In genomic region chr6:3159805-3160781, GRCh38 we compare ENCODE assay signal across 8 cellular contexts. TPM values are rescaled to one million over a fixed set of nuclear protein-coding genes. Genes with fewer than 3 reads are reported as not detected.
DNase-seq lines count a peak whose midpoint lies in the region; ATAC-seq, FAIRE-seq and TF ChIP-seq lines count a peak whose summit lies in the region.

No MANE protein-coding gene starts in this region.

- H3K9me3 ChIP-seq in HUES64 (ENCODE audit: insufficient read depth, low read depth, low read length), result no peaks in the 10 kb centered on the region
- H3K9me3 ChIP-seq in T-helper 17 cell (ENCODE audit: control insufficient read depth, low read length, poor library complexity, severe bottlenecking), result no peaks in the 10 kb centered on the region
- no peaks in the 10 kb centered on the region for H3K9me3 ChIP-seq in astrocyte (ENCODE audit: insufficient read depth, low read depth, low read length)
- no peaks in the 10 kb centered on the region for H3K9me3 ChIP-seq in naive thymus-derived CD4-positive, alpha-beta T cell (ENCODE audit: control insufficient read depth in 2 of 3, low read length in 3 of 3)

- FAIRE-seq in astrocyte (lab: Jason Lieb, UNC) (no peak), urothelium cell line (lab: Jason Lieb, UNC) (no peak)

- CTCF ChIA-PET in naive thymus-derived CD4-positive, alpha-beta T cell (lab: Charles Lee), result no interaction called here

- peak; percentile 48 to 66 (median 51) for DNase-seq in T-helper 17 cell
- DNase-seq in astrocyte (ENCODE audit: low read depth), result peak; percentile 78
- peak in 8 of 9 donors; percentile 13 to 82 (median 64) for DNase-seq in naive thymus-derived CD4-positive, alpha-beta T cell
- peak; percentile 29 for DNase-seq in urothelium cell line (ENCODE audit: low spot score)
- DNase-seq in GOT3 (lab: John Stamatoyannopoulos, UW), result no peak

- H3K9ac ChIP-seq in HUES64 (ENCODE audit: low read depth, low read length) (no peak overlapping the region; the same call in 1 of the 2 replicates), astrocyte (ENCODE audit: low read length) (peak overlapping the region; percentile 19)

- H2AFZ ChIP-seq in astrocyte (ENCODE audit: low read depth, low read length), result no peak overlapping the region

- H3K79me2 ChIP-seq in astrocyte (ENCODE audit: insufficient read depth, low read length), result peaks cover 19% of the 10 kb centered on the region

- H4K20me1 ChIP-seq in astrocyte (ENCODE audit: insufficient read depth, low read length), result peaks cover 18% of the 10 kb centered on the region

- TF ChIP-seq CTCF in astrocyte (IDR thresholded peaks at IDR 0.05; ENCODE audit: insufficient read depth, low read depth, low read length), result no peak

- H3K27me3 ChIP-seq in HUES64 (ENCODE audit: insufficient read depth, low read length) (no peaks in the 10 kb centered on the region), astrocyte (ENCODE audit: insufficient read depth, low read length) (no peaks in the 10 kb centered on the region)
- H3K27me3 ChIP-seq in naive thymus-derived CD4-positive, alpha-beta T cell (ENCODE audit: control insufficient read depth in 2 of 2, insufficient read depth in 2 of 2, low read length in 2 of 2), result no peaks in the 10 kb centered on the region

- intact Hi-C loops in naive thymus-derived CD4-positive, alpha-beta T cell (cut with micrococcal nuclease), result loop anchor here (2.0 to 5.0 kb wide), 4 partner anchors 67 to 1617 kb away; partner anchors contain the start of genes CDYL (in 1 of the 2) and TUBB2B (in 1 of the 2)

- peak overlapping the region; percentile 18; the same call in 1 of the 2 replicates for H3K4me3 ChIP-seq in HUES64 (ENCODE audit: low read length)
- no peak overlapping the region for H3K4me3 ChIP-seq in astrocyte (ENCODE audit: insufficient read depth, low read depth, low read length)
- H3K4me3 ChIP-seq in naive thymus-derived CD4-positive, alpha-beta T cell (ENCODE audit: low read length), result no peak overlapping the region

- H3K4me1 Mint-ChIP-seq in T-helper 17 cell (peaks cover 32% of the 10 kb centered on the region), astrocyte (ENCODE audit: low read depth, unreplicated experiment) (peaks cover 31% of the 10 kb centered on the region)
- peaks cover 4 to 46% (median 40%) of the 10 kb centered on the region in 7 donors for H3K4me1 Mint-ChIP-seq in naive thymus-derived CD4-positive, alpha-beta T cell

- H3K36me3 ChIP-seq in HUES64 (ENCODE audit: insufficient read depth, low read length) (peaks cover 7% of the 10 kb centered on the region), astrocyte (ENCODE audit: insufficient read depth, low read length) (peaks cover 7% of the 10 kb centered on the region)
- no peaks in the 10 kb centered on the region for H3K36me3 ChIP-seq in naive thymus-derived CD4-positive, alpha-beta T cell (ENCODE audit: control insufficient read depth in 2 of 3, insufficient read depth in 3 of 3, low read length in 3 of 3)

- H3K27me3 Mint-ChIP-seq in T-helper 17 cell, result no peaks in the 10 kb centered on the region
- no peaks in the 10 kb centered on the region for H3K27me3 Mint-ChIP-seq in astrocyte (ENCODE audit: low read depth, unreplicated experiment)
- peaks cover 0 to 67% (median 4%) of the 10 kb centered on the region in 5 donors for H3K27me3 Mint-ChIP-seq in naive thymus-derived CD4-positive, alpha-beta T cell

- H3K4me1 ChIP-seq in HUES64 (ENCODE audit: insufficient read depth, low read length) (peaks cover 49% of the 10 kb centered on the region), astrocyte (ENCODE audit: insufficient read depth, low read length) (peaks cover 20% of the 10 kb centered on the region)
- peaks cover 21 to 22% of the 10 kb centered on the region in 2 donors for H3K4me1 ChIP-seq in naive thymus-derived CD4-positive, alpha-beta T cell (ENCODE audit: control insufficient read depth in 2 of 2, insufficient read depth in 2 of 2, low read length in 2 of 2)

- no peaks in the 10 kb centered on the region for H3K36me3 Mint-ChIP-seq in T-helper 17 cell (ENCODE audit: low read depth)
- H3K36me3 Mint-ChIP-seq in astrocyte (ENCODE audit: low read depth, unreplicated experiment), result peaks cover 3% of the 10 kb centered on the region
- peaks cover 0 to 2% (median 0%) of the 10 kb centered on the region in 5 donors for H3K36me3 Mint-ChIP-seq in naive thymus-derived CD4-positive, alpha-beta T cell

- H3K27ac ChIP-seq in HUES64 (ENCODE audit: low read depth, low read length), result peak overlapping the region; percentile 50; the same call in 1 of the 2 replicates
- H3K27ac ChIP-seq in astrocyte (ENCODE audit: low read depth, low read length), result no peak overlapping the region
- peak overlapping the region; percentile 71 for H3K27ac ChIP-seq in naive thymus-derived CD4-positive, alpha-beta T cell (ENCODE audit: low read depth, low read length)

- peak overlapping the region; percentile 60 for H3K4me2 ChIP-seq in astrocyte (ENCODE audit: low read length)

- H3K27ac Mint-ChIP-seq in T-helper 17 cell (peak overlapping the region; percentile 94), astrocyte (ENCODE audit: unreplicated experiment) (no peak overlapping the region)
- peak overlapping the region in 8 of 9 donors; percentile 85 to 94 (median 89) for H3K27ac Mint-ChIP-seq in naive thymus-derived CD4-positive, alpha-beta T cell

- 36% methylated on average over 29 of the region's 31 CpGs for WGBS in HUES64

- no peaks in the 10 kb centered on the region for H3K9me3 Mint-ChIP-seq in astrocyte (ENCODE audit: unreplicated experiment)
- peaks cover 0 to 4% (median 0%) of the 10 kb centered on the region in 11 donors for H3K9me3 Mint-ChIP-seq in naive thymus-derived CD4-positive, alpha-beta T cell

- H3K4me3 Mint-ChIP-seq in T-helper 17 cell (peak overlapping the region; percentile 64), astrocyte (ENCODE audit: unreplicated experiment) (no peak overlapping the region)
- H3K4me3 Mint-ChIP-seq in naive thymus-derived CD4-positive, alpha-beta T cell, result peak overlapping the region; percentile 51 to 80 (median 70)

- POLR2A ChIA-PET in naive thymus-derived CD4-positive, alpha-beta T cell (lab: Charles Lee), result interaction anchor here (0.5 to 0.6 kb wide), 2 partner anchors 897 to 1592 kb away, joined by 3 to 4 read pairs; no protein-coding TSS in a partner anchor

- ATAC-seq in T-helper 17 cell, result peak; percentile 72
- peak; percentile 72 for ATAC-seq in naive thymus-derived CD4-positive, alpha-beta T cell
- no peak for ATAC-seq in HG02588 (IDR thresholded peaks at IDR 0.05; ENCODE audit: unreplicated experiment)
- no peak for ATAC-seq in HG02973 (IDR thresholded peaks at IDR 0.05; ENCODE audit: unreplicated experiment)

RNA-seq across cellular contexts. Expression of gene TUBB2A, which starts 2.7 kb away (rescaled TPM):
- polyA plus RNA-seq in HUES64 (2013, experiment 1 of 2), result 489 TPM
- polyA plus RNA-seq in HUES64 (2013, experiment 2 of 2), result 497 TPM
- total RNA-seq in T-helper 17 cell (10 to 100 TPM; 51.6 to 74.8 TPM), astrocyte (390 and 401 TPM in 2 replicates)
- 10 to 100 TPM in 2 of 5 experiments, 1 to 10 TPM in 3; 2.2 to 39.6 (median 3.1) TPM for total RNA-seq in naive thymus-derived CD4-positive, alpha-beta T cell
- polyA plus RNA-seq in naive thymus-derived CD4-positive, alpha-beta T cell, result 1 to 10 TPM; 1.3 to 5.4 TPM

RNA-seq across cellular contexts. Expression of gene BPHL, which starts 41.6 kb away (rescaled TPM):
- polyA plus RNA-seq in HUES64 (2013, experiment 1 of 2), result 24.4 TPM
- polyA plus RNA-seq in HUES64 (2013, experiment 2 of 2), result 25.0 TPM
- total RNA-seq in T-helper 17 cell (1 to 10 TPM; 7.7 to 9.6 TPM), astrocyte (22.7 and 23.1 TPM in 2 replicates)
- 10 to 100 TPM in 2 of 5 experiments, 1 to 10 TPM in 3; 7.9 to 18.0 (median 10.0) TPM for total RNA-seq in naive thymus-derived CD4-positive, alpha-beta T cell
- polyA plus RNA-seq in naive thymus-derived CD4-positive, alpha-beta T cell, result 1 to 10 TPM; 9.3 to 9.6 TPM

Comparison
In these comparisons a context has a peak if more than half of its experiments do, and no peak if none do; other contexts are left out.
1. ATAC-seq: peak in T-helper 17 cell (single experiment) and naive thymus-derived CD4-positive, alpha-beta T cell (single experiment); none in HG02588 (single experiment) and HG02973 (single experiment).